9 cellular contexts compared by ENCODE assay signal in the genomic region with DNA sequence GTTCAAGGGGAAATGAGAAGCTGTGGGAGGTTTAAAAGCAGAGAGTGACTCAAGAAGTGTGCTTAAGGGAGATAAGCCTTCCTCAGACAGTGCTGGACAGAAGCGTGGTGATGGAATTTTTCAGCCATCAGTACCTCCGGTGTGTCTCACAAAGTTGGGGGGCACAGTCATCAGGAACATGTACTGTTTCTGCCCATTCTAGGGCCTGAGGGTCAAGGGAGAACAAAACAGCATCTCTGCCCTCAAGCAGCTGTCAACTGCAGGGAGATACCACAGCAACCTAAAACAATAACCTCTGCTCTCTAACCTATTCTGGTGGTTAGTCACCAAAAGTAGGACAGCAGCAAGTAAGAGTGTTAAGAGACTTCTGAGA. TPM values are rescaled to one million over a fixed set of nuclear protein-coding genes. Genes with fewer than 3 reads are reported as not detected.
DNase-seq lines count a peak whose midpoint lies in the region; ATAC-seq and TF ChIP-seq lines count a peak whose summit lies in the region.
"Had no signal": no experiment of that assay in that cellular context is flagged by ENCODE, and none has a peak within 500 bp of the region (broad histone marks: within the 10 kb centered on the region; RNA-seq: fewer than 3 reads in every experiment).

No MANE protein-coding gene starts in this region.

- no TSS peak for BruUV-seq in mammary epithelial cell (replicated peaks; lab: Mats Ljungman, UMichigan)

- H3K36me3 ChIP-seq in mammary epithelial cell (ENCODE audit: insufficient read depth, low read length) (no peaks in the 10 kb centered on the region), skeletal muscle tissue (ENCODE audit: control insufficient read depth in 3 of 3, insufficient read depth in 3 of 3, low read length in 3 of 3) (peaks cover 0 to 4% (median 0%) of the 10 kb centered on the region in 3 donors)

- peaks cover 5% of the 10 kb centered on the region for H3K79me2 ChIP-seq in mammary epithelial cell (ENCODE audit: insufficient read depth, low read length)

- WGBS in mammary epithelial cell (ENCODE audit: low coverage, missing lambda C conversion rate) = 84% methylated on average over 2 of the region's 2 CpGs

- H3K4me2 ChIP-seq in mammary epithelial cell (ENCODE audit: insufficient read depth, low read depth, low read length) = peak overlapping the region; percentile 55

- dilution Hi-C loops in mammary epithelial cell (cut with HindIII; ENCODE audit: low sequenced_read_pairs) = no loop called here

- H3K4me3 ChIP-seq in mammary epithelial cell (replicated peaks in 1 of 3; ENCODE audit: insufficient read depth in 1 of 3, low read depth in 2 of 3, low read length in 3 of 3) = no peak overlapping the region
- no peak overlapping the region for H3K4me3 ChIP-seq in skeletal muscle tissue (ENCODE audit: low read length in 3 of 3)

- CTCF ChIA-PET in mammary epithelial cell (lab: Charles Lee; ENCODE audit: low non-redundant PET) = no interaction called here

- H3K27me3 ChIP-seq in mammary epithelial cell (ENCODE audit: insufficient read depth, low read length) (no peaks in the 10 kb centered on the region), skeletal muscle tissue (ENCODE audit: control insufficient read depth in 3 of 3, insufficient read depth in 3 of 3, low read length in 3 of 3) (no peaks in the 10 kb centered on the region)

- peak; percentile 52 for DNase-seq in mammary epithelial cell
- no peak for DNase-seq in ACHN
- no peak for DNase-seq in DMS53 treated with DMSO at 0.1 percent for 48 hours (lab: John Stamatoyannopoulos, UW; ENCODE audit: unreplicated experiment)
- DNase-seq in activated CD4-positive, alpha-beta T cell treated with anti-CD3 and anti-CD28 coated beads for 1 hour = no peak
- DNase-seq: NCI-H1694 had no signal

- peak overlapping the region; percentile 100 for H3K27ac ChIP-seq in mammary epithelial cell (ENCODE audit: insufficient read depth, low read depth, low read length)
- peak overlapping the region; percentile 78 for H3K27ac ChIP-seq in skeletal muscle tissue (ENCODE audit: low read depth, low read length)

- H3K4me1 ChIP-seq in mammary epithelial cell (ENCODE audit: insufficient read depth, low read length) (peaks cover 50% of the 10 kb centered on the region), skeletal muscle tissue (ENCODE audit: control insufficient read depth in 3 of 3, insufficient read depth in 3 of 3, low read length in 3 of 3) (peaks cover 31 to 37% (median 32%) of the 10 kb centered on the region in 3 donors)

- ATAC-seq in GM19463 (IDR thresholded peaks at IDR 0.05; ENCODE audit: unreplicated experiment) (peak; percentile 28), GM18517 (IDR thresholded peaks at IDR 0.05; ENCODE audit: unreplicated experiment) (no peak)

- H3K9ac ChIP-seq in mammary epithelial cell (ENCODE audit: insufficient read depth, low read length) (peak overlapping the region; percentile 61), skeletal muscle tissue (ENCODE audit: low read depth in 1 of 3, low read length in 3 of 3) (no peak overlapping the region)

- no peaks in the 10 kb centered on the region for H4K20me1 ChIP-seq in mammary epithelial cell (ENCODE audit: insufficient read depth, low read length)

- TF ChIP-seq RAD21 in Ishikawa (IDR thresholded peaks at IDR 0.05; ENCODE audit: low read depth) = no peak

- no peak for TF ChIP-seq CTCF in mammary epithelial cell (conservative IDR thresholded peaks at IDR 0.05 in 1 of 2, IDR thresholded peaks at IDR 0.05 in 1 of 2; ENCODE audit: extremely low read depth in 1 of 2, insufficient read depth in 1 of 2, low read depth in 1 of 2, low read length in 2 of 2)

- H2AFZ ChIP-seq in mammary epithelial cell (ENCODE audit: low read depth, low read length) = no peak overlapping the region

- H3K9me3 ChIP-seq in mammary epithelial cell (replicated peaks; ENCODE audit: insufficient read depth, low read length) (no peaks in the 10 kb centered on the region), skeletal muscle tissue (ENCODE audit: control insufficient read depth in 3 of 3, low read length in 3 of 3) (no peaks in the 10 kb centered on the region)

- no peak for TF ChIP-seq EP300 in Ishikawa (IDR thresholded peaks at IDR 0.05; ENCODE audit: borderline replicate concordance)

- in situ Hi-C loops in mammary epithelial cell (cut with MboI; ENCODE audit: low sequenced_read_pairs in 2 of 2) = loop anchor here in 1 of 2 donors (5.0 kb wide), 1 partner anchor 90 kb away; no protein-coding TSS in a partner anchor
- in situ Hi-C loops in ACHN (cut with HindIII; ENCODE audit: low pct_ligation_motif_present, low pct_unique_long_range_greater_than_20kb, low sequenced_read_pairs) = no loop called here

- intact Hi-C loops in mammary epithelial cell (cut with micrococcal nuclease) = no loop called here

TF ChIP-seq in Ishikawa, 13 proteins besides CTCF, POLR2A, EP300 and RAD21:
- TF ChIP-seq, protein P1, sequence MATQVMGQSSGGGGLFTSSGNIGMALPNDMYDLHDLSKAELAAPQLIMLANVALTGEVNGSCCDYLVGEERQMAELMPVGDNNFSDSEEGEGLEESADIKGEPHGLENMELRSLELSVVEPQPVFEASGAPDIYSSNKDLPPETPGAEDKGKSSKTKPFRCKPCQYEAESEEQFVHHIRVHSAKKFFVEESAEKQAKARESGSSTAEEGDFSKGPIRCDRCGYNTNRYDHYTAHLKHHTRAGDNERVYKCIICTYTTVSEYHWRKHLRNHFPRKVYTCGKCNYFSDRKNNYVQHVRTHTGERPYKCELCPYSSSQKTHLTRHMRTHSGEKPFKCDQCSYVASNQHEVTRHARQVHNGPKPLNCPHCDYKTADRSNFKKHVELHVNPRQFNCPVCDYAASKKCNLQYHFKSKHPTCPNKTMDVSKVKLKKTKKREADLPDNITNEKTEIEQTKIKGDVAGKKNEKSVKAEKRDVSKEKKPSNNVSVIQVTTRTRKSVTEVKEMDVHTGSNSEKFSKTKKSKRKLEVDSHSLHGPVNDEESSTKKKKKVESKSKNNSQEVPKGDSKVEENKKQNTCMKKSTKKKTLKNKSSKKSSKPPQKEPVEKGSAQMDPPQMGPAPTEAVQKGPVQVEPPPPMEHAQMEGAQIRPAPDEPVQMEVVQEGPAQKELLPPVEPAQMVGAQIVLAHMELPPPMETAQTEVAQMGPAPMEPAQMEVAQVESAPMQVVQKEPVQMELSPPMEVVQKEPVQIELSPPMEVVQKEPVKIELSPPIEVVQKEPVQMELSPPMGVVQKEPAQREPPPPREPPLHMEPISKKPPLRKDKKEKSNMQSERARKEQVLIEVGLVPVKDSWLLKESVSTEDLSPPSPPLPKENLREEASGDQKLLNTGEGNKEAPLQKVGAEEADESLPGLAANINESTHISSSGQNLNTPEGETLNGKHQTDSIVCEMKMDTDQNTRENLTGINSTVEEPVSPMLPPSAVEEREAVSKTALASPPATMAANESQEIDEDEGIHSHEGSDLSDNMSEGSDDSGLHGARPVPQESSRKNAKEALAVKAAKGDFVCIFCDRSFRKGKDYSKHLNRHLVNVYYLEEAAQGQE (IDR thresholded peaks at IDR 0.05; ENCODE audit: low read depth) = peak; percentile 34; the same call in 1 of the 2 replicates
- no peak for TF ChIP-seq TAF1 (IDR thresholded peaks at IDR 0.05; ENCODE audit: low read depth)
TF ChIP-seq in Ishikawa: peak in this region for 1.

RNA-seq across cellular contexts. Expression of gene STON2, which starts 2.0 kb away (rescaled TPM):
- total RNA-seq in mammary epithelial cell (100 to 1,000 TPM; 125 to 327 TPM), skeletal muscle tissue (30.8 TPM)
- polyA plus RNA-seq in mammary epithelial cell = 54.2 TPM
- polyA minus RNA-seq in mammary epithelial cell = 171 TPM
